In the genomic region with DNA sequence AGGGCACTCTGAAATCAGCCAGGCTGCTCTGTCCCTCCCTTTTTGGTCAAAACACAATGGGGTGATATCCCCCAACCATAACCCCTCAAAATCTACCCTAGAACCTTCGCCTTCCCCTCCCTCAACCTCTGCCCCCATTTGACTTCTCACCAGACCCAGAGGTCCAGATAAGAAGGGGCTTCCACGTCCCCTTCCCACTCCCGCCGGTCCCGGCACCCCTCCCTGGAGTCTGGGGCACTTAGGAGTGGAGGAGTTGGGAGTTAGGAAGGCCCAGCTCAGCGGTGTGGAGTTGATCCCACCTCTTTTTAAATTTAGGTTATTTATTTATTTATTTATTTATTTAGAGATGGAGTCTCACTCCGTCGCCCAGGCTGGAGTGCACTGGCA, we compare ENCODE assay signal across 8 cellular contexts. TPM values are rescaled to one million over a fixed set of nuclear protein-coding genes. Genes with fewer than 3 reads are reported as not detected.
DNase-seq lines count a peak whose midpoint lies in the region; ATAC-seq lines count a peak whose summit lies in the region.
"Had no signal": no experiment of that assay in that cellular context is flagged by ENCODE, and none has a peak within 500 bp of the region (broad histone marks: within the 10 kb centered on the region; RNA-seq: fewer than 3 reads in every experiment).

No MANE protein-coding gene starts in this region.

- H3K4me1 Mint-ChIP-seq in stimulated activated naive B cell treated with anti-CD40 and anti-IgM and Interleukin-4, amounts not matched to agents 10 μg/mL and 1 μg/mL and 100 μg/mL, for 72 hours, result peaks cover 17 to 22% of the 10 kb centered on the region in 2 donors

- no peak overlapping the region for H3K27ac Mint-ChIP-seq in stimulated activated naive B cell treated with anti-CD40 and anti-IgM and Interleukin-4, amounts not matched to agents 10 μg/mL and 1 μg/mL and 100 μg/mL, for 72 hours
- H3K27ac Mint-ChIP-seq: activated T-helper 17 cell treated with anti-CD3 and anti-CD28 coated beads, Interleukin-2, amount 50 U/mL, for 72 hours had no signal

- H3K9me3 ChIP-seq in SJSA1 (replicated peaks), result no peaks in the 10 kb centered on the region

- H3K36me3 Mint-ChIP-seq in stimulated activated naive B cell treated with anti-CD40 and anti-IgM and Interleukin-4, amounts not matched to agents 10 μg/mL and 1 μg/mL and 100 μg/mL, for 72 hours, result no peaks in the 10 kb centered on the region

- H3K4me1 ChIP-seq in SJSA1 (replicated peaks), result peaks cover 66% of the 10 kb centered on the region

- DNase-seq in H7 (no peak), SJSA1 (ENCODE audit: low read depth in 1 of 2, low spot score in 2 of 2) (no peak), iPS-NIHi11 (ENCODE audit: low spot score) (peak; percentile 3), AML-193 (lab: John Stamatoyannopoulos, UW) (no peak)
- no peak for DNase-seq in stimulated activated naive B cell treated with anti-CD40 and anti-IgM and Interleukin-4, amounts not matched to agents 10 μg/mL and 1 μg/mL and 100 μg/mL, for 72 hours

- H3K36me3 ChIP-seq in H7 (replicated peaks; ENCODE audit: control insufficient read depth, insufficient read depth, low read length) (no peaks in the 10 kb centered on the region), SJSA1 (no peaks in the 10 kb centered on the region)

- H3K4me3 ChIP-seq in H7 (ENCODE audit: insufficient read depth, low read depth, low read length), result peak overlapping the region; percentile 19
- peak overlapping the region; percentile 48; the same call in 1 of the 2 replicates for H3K4me3 ChIP-seq in SJSA1

- peak overlapping the region; percentile 5 to 47 for H3K4me3 Mint-ChIP-seq in stimulated activated naive B cell treated with anti-CD40 and anti-IgM and Interleukin-4, amounts not matched to agents 10 μg/mL and 1 μg/mL and 100 μg/mL, for 72 hours

- H3K27me3 Mint-ChIP-seq in stimulated activated naive B cell treated with anti-CD40 and anti-IgM and Interleukin-4, amounts not matched to agents 10 μg/mL and 1 μg/mL and 100 μg/mL, for 72 hours, result peaks cover 50 to 72% of the 10 kb centered on the region in 2 donors

- no peaks in the 10 kb centered on the region for H3K9me3 Mint-ChIP-seq in stimulated activated naive B cell treated with anti-CD40 and anti-IgM and Interleukin-4, amounts not matched to agents 10 μg/mL and 1 μg/mL and 100 μg/mL, for 72 hours
- H3K9me3 Mint-ChIP-seq: activated T-helper 17 cell treated with anti-CD3 and anti-CD28 coated beads, Interleukin-2, amount 50 U/mL, for 72 hours had no signal

- no peak overlapping the region; the same call in 1 of the 2 replicates for H3K27ac ChIP-seq in SJSA1

- H3K27me3 ChIP-seq in H7 (ENCODE audit: control insufficient read depth, insufficient read depth, low read length), result no peaks in the 10 kb centered on the region; the same call in 1 of the 2 replicates
- H3K27me3 ChIP-seq in SJSA1 (replicated peaks), result no peaks in the 10 kb centered on the region

- no peak for ATAC-seq in stimulated activated naive B cell treated with anti-CD40 and anti-IgM and Interleukin-4, amounts not matched to agents 10 μg/mL and 1 μg/mL and 100 μg/mL, for 72 hours (replicated peaks)
- ATAC-seq in GM19397 (IDR thresholded peaks at IDR 0.05; ENCODE audit: unreplicated experiment) (no peak), HG03045 (IDR thresholded peaks at IDR 0.05; ENCODE audit: unreplicated experiment) (no peak)

RNA-seq across cellular contexts. Expression of gene TMEM92, which starts 0.6 kb away (rescaled TPM):
- total RNA-seq in H7 (2014; rRNA removed; shearing (Covaris generic)), result 7.3 and 7.5 TPM in 2 replicates
- total RNA-seq in SJSA1 (2014; rRNA removed; shearing (Covaris generic)), result 0.05 TPM in 1 of 2 replicates, not detected in the other
